Comparison of ENCODE assay signal across 1 cellular context in genomic region chr12:47817272-47818006, GRCh38.
TF ChIP-seq lines count a peak whose summit lies in the region.

No MANE protein-coding gene starts in this region.

TF ChIP-seq in K562, 482 proteins besides CTCF, POLR2A, EP300 and RAD21:
- TF ChIP-seq ZBTB40 (IDR thresholded peaks at IDR 0.05) = no peak
- no peak for TF ChIP-seq ZBTB40 (CRISPR knock-in tag; IDR thresholded peaks at IDR 0.05)
- peak; percentile 47; the same call in 1 of the 2 replicates for TF ChIP-seq ZBTB7A (IDR thresholded peaks at IDR 0.05; ENCODE audit: borderline replicate concordance, control insufficient read depth, low read depth, low read length)
- TF ChIP-seq MEF2A (IDR thresholded peaks at IDR 0.05; ENCODE audit: control insufficient read depth, low read depth, low read length) = no peak
- TF ChIP-seq ZNF592 (IDR thresholded peaks at IDR 0.05) = 0 out of 2 replicates have a peak, but pooled peaks have one; percentile 21
- 0 out of 2 replicates have a peak, but pooled peaks have one; percentile 21 for TF ChIP-seq E2F4 (CRISPR knock-in tag; IDR thresholded peaks at IDR 0.05; ENCODE audit: low read depth)
- TF ChIP-seq RCOR1 (IDR thresholded peaks at IDR 0.05; ENCODE audit: borderline replicate concordance in 1 of 2, low read depth in 2 of 2, low read length in 2 of 2) = peak in 1 of 2 experiments; percentile 23; a peak in 1 of 4 replicates
- no peak for TF ChIP-seq RB1 (IDR thresholded peaks at IDR 0.05; ENCODE audit: low read depth)
- TF ChIP-seq VEZF1 (CRISPR knock-in tag; IDR thresholded peaks at IDR 0.05) = 0 out of 2 replicates have a peak, but pooled peaks have one; percentile 21
- 0 out of 2 replicates have a peak, but pooled peaks have one; percentile 2 for TF ChIP-seq SMAD4 (CRISPR knock-in tag; conservative IDR thresholded peaks at IDR 0.05)
- TF ChIP-seq PHF21A (IDR thresholded peaks at IDR 0.05; ENCODE audit: borderline replicate concordance, low read depth) = peak; percentile 65; the same call in 1 of the 2 replicates
- 0 out of 2 replicates have a peak, but pooled peaks have one; percentile 7 for TF ChIP-seq RBFOX2 (IDR thresholded peaks at IDR 0.05; ENCODE audit: low read depth, low read length)
- TF ChIP-seq CHD7 (IDR thresholded peaks at IDR 0.05; ENCODE audit: low read depth, low read length) = no peak
- TF ChIP-seq GTF2F1 (IDR thresholded peaks at IDR 0.05; ENCODE audit: low read depth, low read length) = no peak
- no peak for TF ChIP-seq DNMT1 (IDR thresholded peaks at IDR 0.05)
